In genomic region chrX:155930852-155931618, GRCh38 we compare ENCODE assay signal across 2 cellular contexts. TPM values are rescaled to one million over a fixed set of nuclear protein-coding genes. Genes with fewer than 3 reads are reported as not detected.
DNase-seq lines count a peak whose midpoint lies in the region; ATAC-seq, FAIRE-seq and TF ChIP-seq lines count a peak whose summit lies in the region.
"Not testable (repeated sequence)": the region's sequence is repeated elsewhere in the genome, so short reads cannot be mapped to it uniquely, and the experiment has no call there.

No MANE protein-coding gene starts in this region.

- TF ChIP-seq EP300 in K562 (IDR thresholded peaks at IDR 0.05; ENCODE audit: low read length): not testable (repeated sequence)

- TF ChIP-seq POLR2A in K562 (conservative IDR thresholded peaks at IDR 0.05): not testable (repeated sequence)

- not testable (repeated sequence) for H3K9me1 ChIP-seq in K562 (ENCODE audit: control insufficient read depth, insufficient read depth, low read length)

- H3K79me2 ChIP-seq in K562 (ENCODE audit: control insufficient read depth, insufficient read depth, low read length): not testable (repeated sequence)

- not testable (repeated sequence) for TF ChIP-seq CTCF in HEK293 (tag by site-specific recombination; IDR thresholded peaks at IDR 0.05); K562 (IDR thresholded peaks at IDR 0.05 in 2 of 3, conservative IDR thresholded peaks at IDR 0.05 in 1 of 3; ENCODE audit: insufficient read depth in 2 of 3, low read depth in 1 of 3, low read length in 3 of 3)

- DNase-seq in K562 (ENCODE audit: extremely low read depth in 1 of 4, low spot score in 3 of 4): not testable (repeated sequence)

- not testable (repeated sequence) for BruUV-seq in K562 (replicated peaks; lab: Mats Ljungman, UMichigan)

- H3K27me3 ChIP-seq in K562 (ENCODE audit: control insufficient read depth in 2 of 2, insufficient read depth in 2 of 2, low read length in 2 of 2): not testable (repeated sequence)

- H3K36me3 ChIP-seq in HEK293 (ENCODE audit: control insufficient read depth in 2 of 2, insufficient read depth in 1 of 2, low read length in 2 of 2) (peaks cover 0 to 15% of the 10 kb centered on the region in 2 experiments; a peak in 1 of 3 replicates), K562 (ENCODE audit: control insufficient read depth, insufficient read depth, low read length) (peaks cover 31% of the 10 kb centered on the region; the same call in 2 of the 3 replicates)

- not testable (repeated sequence) for H2AFZ ChIP-seq in K562 (ENCODE audit: low read depth, low read length)

- TF ChIP-seq RAD21 in K562 (CRISPR knock-in tag; conservative IDR thresholded peaks at IDR 0.05 in 1 of 2, IDR thresholded peaks at IDR 0.05 in 1 of 2): not testable (repeated sequence)

- CTCF ChIA-PET in HEK293 (lab: Yijun Ruan, JAX); K562 (lab: Yijun Ruan, JAX; ENCODE audit: low intra/inter-chr PET ratio): not testable (repeated sequence)

- 88% methylated on average over 5 of the region's 8 CpGs for WGBS in K562 (ENCODE audit: insufficient coverage, low coverage, missing lambda C conversion rate)

- in situ Hi-C loops in K562 (cut with MboI): not testable (repeated sequence)

- POLR2A ChIA-PET in HEK293 (lab: Yijun Ruan, JAX); K562 (lab: Yijun Ruan, JAX): not testable (repeated sequence)

- not testable (repeated sequence) for H3K4me3 ChIP-seq in HEK293 (ENCODE audit: low read depth, low read length); K562

- not testable (repeated sequence) for H4K20me1 ChIP-seq in K562 (replicated peaks; ENCODE audit: control insufficient read depth, insufficient read depth, low read length)

- H3K27ac ChIP-seq in HEK293 (ENCODE audit: extremely low read depth, low read depth, low read length); K562 (ENCODE audit: extremely low read depth, low read depth, low read length): not testable (repeated sequence)

- H3K4me1 ChIP-seq in HEK293 (ENCODE audit: control insufficient read depth, insufficient read depth, low read length); K562 (replicated peaks in 1 of 2; ENCODE audit: control insufficient read depth in 2 of 2, insufficient read depth in 2 of 2, low read length in 2 of 2): not testable (repeated sequence)

- not testable (repeated sequence) for H3K4me2 ChIP-seq in K562 (ENCODE audit: insufficient read depth, low read length)

- intact Hi-C loops in K562 (cut with micrococcal nuclease): not testable (repeated sequence)

- not testable (repeated sequence) for H3K9me3 ChIP-seq in HEK293 (ENCODE audit: control insufficient read depth, insufficient read depth, low read depth, low read length); K562 (replicated peaks; ENCODE audit: control insufficient read depth, insufficient read depth, low read depth, low read length)

- ATAC-seq in K562: not testable (repeated sequence)

- not testable (repeated sequence) for FAIRE-seq in K562 (lab: Jason Lieb, UNC)

- H3K9ac ChIP-seq in K562 (ENCODE audit: insufficient read depth in 1 of 2, low read depth in 2 of 2, low read length in 2 of 2): not testable (repeated sequence)

TF ChIP-seq in HEK293, 187 proteins besides CTCF, POLR2A, EP300 and RAD21:
- TF ChIP-seq SCRT1 (tag by site-specific recombination; IDR thresholded peaks at IDR 0.05; ENCODE audit: borderline replicate concordance): peak; percentile 73
- TF ChIP-seq ZNF146 (tag by site-specific recombination; IDR thresholded peaks at IDR 0.05): peak; percentile 93
- TF ChIP-seq SCRT2 (tag by site-specific recombination; IDR thresholded peaks at IDR 0.05): peak; percentile 73
TF ChIP-seq in HEK293: peak in this region for 3; not testable (repeated sequence) for 184.

TF ChIP-seq in K562, 482 proteins besides CTCF, POLR2A, EP300 and RAD21:
- TF ChIP-seq BCOR (IDR thresholded peaks at IDR 0.05): 0 out of 2 replicates have a peak, but pooled peaks have one; percentile 13
- TF ChIP-seq ZNF146 (CRISPR knock-in tag; IDR thresholded peaks at IDR 0.05; ENCODE audit: unreplicated experiment): peak; percentile 55
TF ChIP-seq in K562: peak in this region for 2; not testable (repeated sequence) for 480.

RNA-seq across cellular contexts. Expression of gene VAMP7, which starts 49.9 kb away (rescaled TPM):
- total RNA-seq in K562 (2011; cell fraction: chromatin; rRNA removed; ENCODE audit: low replicate concordance): 14.6 and 23.0 TPM in 2 replicates
- total RNA-seq in K562 (2011; cell fraction: nucleolus; rRNA removed): 9.2 and 11.8 TPM in 2 replicates
- total RNA-seq in K562 (2011; cell fraction: nucleoplasm; rRNA removed): 15.5 and 24.1 TPM in 2 replicates
- total RNA-seq in K562 (2014; rRNA removed) (42.0 and 42.6 TPM in 2 replicates), K562 (2014; rRNA removed; fragmentation: Illumina TruSeq; extraction: Trizol) (86.6 and 101 TPM in 2 replicates), K562 (2015; rRNA removed; fragmentation: Illumina TruSeq; extraction: Trizol) (71.7 and 77.8 TPM in 2 replicates), K562 (2021) (67.7 TPM in 2 replicates)
- polyA plus RNA-seq in K562 (2011; rRNA removed) (90.4 and 100 TPM in 2 replicates), K562 (2014; fragmentation: Illumina TruSeq; extraction: Trizol) (75.8 and 85.0 TPM in 2 replicates), K562 (2014; fragmentation: Nextera tagmentation; extraction: Ambion mirVana) (10 to 100 TPM; 38.4 to 57.2 TPM), K562 (2014; rRNA removed) (46.2 and 52.6 TPM in 2 replicates)
- polyA plus RNA-seq in K562 (2011; cell fraction: cytosol; rRNA removed): 20.3 and 49.1 TPM in 2 replicates
- polyA plus RNA-seq in K562 (2011; cell fraction: nucleus; rRNA removed): 12.5 and 26.1 TPM in 2 replicates
- polyA plus RNA-seq in K562 (2012): 59.6 and 81.3 TPM in 2 replicates
- 103 and 115 TPM in 2 replicates for polyA minus RNA-seq in K562 (2011; rRNA and poly(A)+ RNA removed)
- 33.4 and 35.4 TPM in 2 replicates for polyA minus RNA-seq in K562 (2011; cell fraction: cytosol; rRNA and poly(A)+ RNA removed)
- 18.0 and 30.4 TPM in 2 replicates for polyA minus RNA-seq in K562 (2011; cell fraction: nucleus; rRNA and poly(A)+ RNA removed)
